Comparison of ENCODE assay signal across 16 cellular contexts in genomic region chr20:41168281-41169183, GRCh38. TPM values are rescaled to one million over a fixed set of nuclear protein-coding genes. Genes with fewer than 3 reads are reported as not detected.
A peak's percentile ranks its signal among the peaks of the same experiment; 100 is the strongest.
DNase-seq lines count a peak whose midpoint lies in the region; ATAC-seq and TF ChIP-seq lines count a peak whose summit lies in the region.
"Had no signal": no experiment of that assay in that cellular context is flagged by ENCODE, and none has a peak within 500 bp of the region (broad histone marks: within the 10 kb centered on the region; RNA-seq: fewer than 3 reads in every experiment).

No MANE protein-coding gene starts in this region.

- no peaks in the 10 kb centered on the region for H3K27me3 Mint-ChIP-seq in activated T-helper 1 cell treated with anti-CD3 and anti-CD28 coated beads, Interleukin-12 subunit alpha, Interleukin-12 subunit beta, Interleukin-2, Interleukin-4 antibody, amounts not matched to agents 30 ng/mL and 10 ng/mL and 1 ng/mL, durations not matched to agents 14 hours and 24 hours and 36 hours (ENCODE audit: insufficient read depth)

- H3K9me3 ChIP-seq in heart right ventricle (no peaks in the 10 kb centered on the region), right lobe of liver (no peaks in the 10 kb centered on the region)
- H3K9me3 ChIP-seq: mucosa of descending colon, uterus had no signal

- in situ Hi-C loops in G401 (cut with HindIII; ENCODE audit: low sequenced_read_pairs): no loop called here

- H3K4me3 ChIP-seq in heart right ventricle (no peak overlapping the region), right lobe of liver (no peak overlapping the region)
- H3K4me3 ChIP-seq: hepatocyte, mucosa of descending colon, uterus had no signal

- peaks cover 9 to 99% (median 80%) of the 10 kb centered on the region in 9 donors for H3K36me3 ChIP-seq in heart right ventricle
- peaks cover 0 to 35% (median 9%) of the 10 kb centered on the region in 4 donors for H3K36me3 ChIP-seq in right lobe of liver
- H3K36me3 ChIP-seq: uterus had no signal

- intact Hi-C loops in left ventricle myocardium superior (cut with micrococcal nuclease) (no loop called here), heart right ventricle (cut with DNase I) (loop anchor here in 1 of 10 donors (5.0 kb wide), 1 partner anchor 201 kb away; no protein-coding TSS in a partner anchor), right lobe of liver (cut with DNase I) (no loop called here)
- intact Hi-C loops in activated T-helper 1 cell treated with anti-CD3 and anti-CD28 coated beads, Interleukin-12 subunit alpha, Interleukin-12 subunit beta, Interleukin-2, Interleukin-4 antibody, amounts not matched to agents 30 ng/mL and 10 ng/mL and 1 ng/mL, durations not matched to agents 14 hours and 24 hours and 36 hours (cut with micrococcal nuclease): no loop called here

- H3K9me3 Mint-ChIP-seq in activated T-helper 1 cell treated with anti-CD3 and anti-CD28 coated beads, Interleukin-12 subunit alpha, Interleukin-12 subunit beta, Interleukin-2, Interleukin-4 antibody, amounts not matched to agents 30 ng/mL and 10 ng/mL and 1 ng/mL, durations not matched to agents 14 hours and 24 hours and 36 hours: no peaks in the 10 kb centered on the region

- TF ChIP-seq POLR2A in right lobe of liver (IDR thresholded peaks at IDR 0.05): no peak

- TF ChIP-seq CTCF in heart right ventricle (IDR thresholded peaks at IDR 0.05) (no peak), right lobe of liver (IDR thresholded peaks at IDR 0.05) (no peak)

- WGBS in heart right ventricle, 2 donors: 94 to 96% methylated on average over 11 of the region's 11 CpGs
- 80% methylated on average over 1 of the region's 11 CpGs for WGBS in right lobe of liver (ENCODE audit: insufficient coverage, low coverage, low lambda C conversion rate, missing lambda C conversion rate)

- peaks cover 71% of the 10 kb centered on the region for H3K36me3 Mint-ChIP-seq in activated T-helper 1 cell treated with anti-CD3 and anti-CD28 coated beads, Interleukin-12 subunit alpha, Interleukin-12 subunit beta, Interleukin-2, Interleukin-4 antibody, amounts not matched to agents 30 ng/mL and 10 ng/mL and 1 ng/mL, durations not matched to agents 14 hours and 24 hours and 36 hours (ENCODE audit: low read depth)

- H3K4me1 ChIP-seq in heart right ventricle: peaks cover 12 to 25% (median 19%) of the 10 kb centered on the region in 9 donors
- no peaks in the 10 kb centered on the region for H3K4me1 ChIP-seq in right lobe of liver

- no peak overlapping the region for H3K4me3 Mint-ChIP-seq in activated T-helper 1 cell treated with anti-CD3 and anti-CD28 coated beads, Interleukin-12 subunit alpha, Interleukin-12 subunit beta, Interleukin-2, Interleukin-4 antibody, amounts not matched to agents 30 ng/mL and 10 ng/mL and 1 ng/mL, durations not matched to agents 14 hours and 24 hours and 36 hours

- peaks cover 26% of the 10 kb centered on the region for H3K4me1 Mint-ChIP-seq in activated T-helper 1 cell treated with anti-CD3 and anti-CD28 coated beads, Interleukin-12 subunit alpha, Interleukin-12 subunit beta, Interleukin-2, Interleukin-4 antibody, amounts not matched to agents 30 ng/mL and 10 ng/mL and 1 ng/mL, durations not matched to agents 14 hours and 24 hours and 36 hours (ENCODE audit: low read depth)

- no peaks in the 10 kb centered on the region for H3K27me3 ChIP-seq in heart right ventricle
- no peaks in the 10 kb centered on the region for H3K27me3 ChIP-seq in right lobe of liver
- H3K27me3 ChIP-seq: hepatocyte, uterus had no signal

- H3K27ac ChIP-seq in heart right ventricle: peak overlapping the region in 2 of 10 donors; percentile 6 to 13
- no peak overlapping the region for H3K27ac ChIP-seq in right lobe of liver
- H3K27ac ChIP-seq: hepatocyte had no signal

- DNase-seq in left ventricle myocardium superior (peak; percentile 20), heart right ventricle (no peak), right lobe of liver (peak in 2 of 3 donors; percentile 31 to 40), G401 (ENCODE audit: low spot score) (no peak)
- DNase-seq in activated T-helper 1 cell treated with anti-CD3 and anti-CD28 coated beads, Interleukin-12 subunit alpha, Interleukin-12 subunit beta, Interleukin-2, Interleukin-4 antibody, amounts not matched to agents 30 ng/mL and 10 ng/mL and 1 ng/mL, durations not matched to agents 14 hours and 24 hours and 36 hours (ENCODE audit: low spot score): no peak
- no peak for DNase-seq in activated CD4-positive, alpha-beta T cell treated with anti-CD3 and anti-CD28 coated beads for 48 hours
- no peak for DNase-seq in activated CD4-positive, alpha-beta T cell treated with anti-CD3 and anti-CD28 coated beads for 1 hour
- no peak for DNase-seq in stimulated activated naive CD4-positive, alpha-beta T cell (lab: John Stamatoyannopoulos, UW)
- DNase-seq: mucosa of descending colon; NCI-H1092; NCI-H2171; nucleus accumbens; RPMI8226; stimulated activated CD4-positive, alpha-beta T cell treated with anti-CD3 and anti-CD28 coated beads, Interleukin-4, amount 100 ng/mL, for 4 hours had no signal

- H3K27ac Mint-ChIP-seq in activated T-helper 1 cell treated with anti-CD3 and anti-CD28 coated beads, Interleukin-12 subunit alpha, Interleukin-12 subunit beta, Interleukin-2, Interleukin-4 antibody, amounts not matched to agents 30 ng/mL and 10 ng/mL and 1 ng/mL, durations not matched to agents 14 hours and 24 hours and 36 hours: peak overlapping the region; percentile 34

- no peak for ATAC-seq in left ventricle myocardium superior
- no peak for ATAC-seq in heart right ventricle
- ATAC-seq in right lobe of liver: no peak
- ATAC-seq: mucosa of descending colon had no signal

RNA-seq across cellular contexts. Expression of gene PLCG1, which starts 31.2 kb away (rescaled TPM):
- total RNA-seq in left ventricle myocardium superior (56.5 TPM), heart right ventricle (10 to 100 TPM; 36.6 to 63.6 (median 47.9) TPM), right lobe of liver (10 to 100 TPM in 5 of 6 experiments, 1 to 10 TPM in 1; 9.5 to 22.6 (median 16.6) TPM)
- 10 to 100 TPM; 38.8 to 81.7 TPM for polyA plus RNA-seq in heart right ventricle
- 203 and 205 TPM in 2 replicates for total RNA-seq in activated T-helper 1 cell treated with anti-CD3 and anti-CD28 coated beads, Interleukin-12 subunit alpha, Interleukin-12 subunit beta, Interleukin-2, Interleukin-4 antibody, amounts not matched to agents 30 ng/mL and 10 ng/mL and 1 ng/mL, durations not matched to agents 14 hours and 24 hours and 36 hours
- 87.0 and 117 TPM in 2 replicates for total RNA-seq in G401 (2014; rRNA removed; shearing (Covaris generic))

Comparison
In these comparisons a context has a peak if more than half of its experiments do, and no peak if none do; other contexts are left out.
1. DNase-seq: peak in left ventricle myocardium superior (single experiment) and right lobe of liver (2 of 3); none in heart right ventricle (0 of 2), activated T-helper 1 cell treated with anti-CD3 and anti-CD28 coated beads, Interleukin-12 subunit alpha, Interleukin-12 subunit beta, Interleukin-2, Interleukin-4 antibody, amounts not matched to agents 30 ng/mL and 10 ng/mL and 1 ng/mL, durations not matched to agents 14 hours and 24 hours and 36 hours (single experiment), activated CD4-positive, alpha-beta T cell treated with anti-CD3 and anti-CD28 coated beads for 48 hours (single experiment), G401 (single experiment), activated CD4-positive, alpha-beta T cell treated with anti-CD3 and anti-CD28 coated beads for 1 hour (single experiment) and stimulated activated naive CD4-positive, alpha-beta T cell (0 of 6).